In the genomic region with DNA sequence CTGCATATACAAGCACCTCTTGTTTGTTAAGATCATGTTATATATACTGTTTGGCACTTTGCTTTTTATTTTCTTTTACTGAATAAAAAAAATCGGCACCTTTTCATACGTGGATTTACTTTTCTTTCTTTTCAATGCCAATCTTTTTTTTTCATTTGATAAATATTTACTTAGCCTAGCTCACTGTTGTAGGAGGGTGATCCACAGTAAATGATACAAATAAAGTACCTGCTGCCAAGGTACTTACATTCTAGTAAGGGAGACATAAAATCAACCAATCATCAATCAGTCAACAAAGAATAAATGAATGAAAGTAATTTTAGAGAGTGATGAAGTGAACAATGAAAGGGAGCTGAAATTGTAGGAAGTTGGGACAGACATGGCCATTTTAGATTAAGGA, we compare ENCODE assay signal across 22 cellular contexts.
DNase-seq lines count a peak whose midpoint lies in the region; TF ChIP-seq lines count a peak whose summit lies in the region.
"Had no signal": no experiment of that assay in that cellular context is flagged by ENCODE, and none has a peak within 500 bp of the region (broad histone marks: within the 10 kb centered on the region; RNA-seq: fewer than 3 reads in every experiment).

No MANE protein-coding gene starts in this region.

- H3K9ac ChIP-seq in endocrine pancreas (ENCODE audit: control insufficient read depth, insufficient read depth, low read length): no peak overlapping the region
- H3K9ac ChIP-seq: KMS-11 had no signal

- peaks cover 4% of the 10 kb centered on the region for H3K4me1 ChIP-seq in endocrine pancreas (ENCODE audit: control insufficient read depth, insufficient read depth, low read length)
- H3K4me1 ChIP-seq: SJSA1 had no signal

- peak overlapping the region; percentile 8; the same call in 1 of the 2 replicates for H3K27ac ChIP-seq in 22Rv1
- H3K27ac ChIP-seq: KMS-11, SJSA1 had no signal

- peak overlapping the region; percentile 16 for H3K4me3 ChIP-seq in endocrine pancreas (ENCODE audit: control insufficient read depth, insufficient read depth, low read length)
- H3K4me3 ChIP-seq: GM12878, SJSA1 had no signal

- H3K27me3 ChIP-seq in endocrine pancreas (ENCODE audit: control insufficient read depth, insufficient read depth, low read length): no peaks in the 10 kb centered on the region
- H3K27me3 ChIP-seq: SJSA1 had no signal

- TF ChIP-seq CTCF in 22Rv1 (IDR thresholded peaks at IDR 0.05): no peak

- DNase-seq in NCI-H1092 treated with DMSO at 0.1 percent for 48 hours (lab: John Stamatoyannopoulos, UW) (peak; percentile 0), NCI-H1092 (lab: John Stamatoyannopoulos, UW) (no peak), NCI-H2029 treated with DMSO at 0.1 percent for 48 hours (lab: John Stamatoyannopoulos, UW) (peak; percentile 25), NCI-H82 (lab: John Stamatoyannopoulos, UW) (no peak), kidney glomerular epithelial cell (lab: John Stamatoyannopoulos, UW) (no peak)
- no peak for DNase-seq in effector CD8-positive, alpha-beta T cell (lab: John Stamatoyannopoulos, UW)
- DNase-seq: CD4-positive, alpha-beta T cell; DMS79; EL; GDM1; HCEC 1CT; NCI-H1048; NCI-H1436; NCI-H187; NCI-H69; Right ventricle myocardium superior; RPMI8226 had no signal

- H3K36me3 ChIP-seq in endocrine pancreas (ENCODE audit: control insufficient read depth, insufficient read depth, low read length): no peaks in the 10 kb centered on the region
- H3K36me3 ChIP-seq: SJSA1 had no signal

- H3K9me3 ChIP-seq in endocrine pancreas (ENCODE audit: control insufficient read depth, low read length): no peaks in the 10 kb centered on the region
- H3K9me3 ChIP-seq: SJSA1 had no signal

Comparison
In these comparisons a context has a peak if more than half of its experiments do, and no peak if none do; other contexts are left out.
1. DNase-seq: peak in NCI-H1092 treated with DMSO at 0.1 percent for 48 hours (single experiment) and NCI-H2029 treated with DMSO at 0.1 percent for 48 hours (single experiment); none in NCI-H1092 (single experiment), effector CD8-positive, alpha-beta T cell (single experiment), NCI-H82 (single experiment) and kidney glomerular epithelial cell (single experiment).